17 cellular contexts compared by ENCODE assay signal in genomic region chr6:39402239-39402751, GRCh38.
A peak's percentile ranks its signal among the peaks of the same experiment; 100 is the strongest.
DNase-seq lines count a peak whose midpoint lies in the region; ATAC-seq and TF ChIP-seq lines count a peak whose summit lies in the region.
"Had no signal": no experiment of that assay in that cellular context is flagged by ENCODE, and none has a peak within 500 bp of the region (broad histone marks: within the 10 kb centered on the region; RNA-seq: fewer than 3 reads in every experiment).

No MANE protein-coding gene starts in this region.

- H3K36me3 ChIP-seq in BE2C, result no peaks in the 10 kb centered on the region
- H3K36me3 ChIP-seq: cardiac muscle cell, HAP-1, sigmoid colon had no signal

- DNase-seq in NCI-H2227 (lab: John Stamatoyannopoulos, UW; ENCODE audit: unreplicated experiment) (peak; percentile 59), fibroblast of gingiva (ENCODE audit: low read depth) (peak; percentile 77), nucleus accumbens (lab: John Stamatoyannopoulos, UW) (peak in 30 of 56 donors; percentile 11 to 75 (median 44)), BE2C (no peak), T-helper 9 cell (no peak)
- DNase-seq: activated CD8-positive, alpha-beta T cell treated with anti-CD3 and anti-CD28 coated beads, Interleukin-2, amount 10 ng/mL, durations not matched to agents 7 days and 5 days; activated naive CD8-positive, alpha-beta T cell treated with anti-CD3 and anti-CD28 coated beads, Interleukin-2, amount 50 U/mL, for 24 hours; DMS 273 treated with DMSO at 0.1 percent for 48 hours; NCI-H1105; NCI-H2171; NK-92 treated with Interleukin-12 subunit alpha and Interleukin-12 subunit beta, amount 100 ng/mL, for 24 hours; sigmoid colon; stimulated activated CD4-positive, alpha-beta T cell treated with anti-CD3 and anti-CD28 coated beads, Interleukin-1b, Interleukin-23, amount 100 ng/mL, for 48 hours had no signal

- H3K9me3 ChIP-seq in BE2C, result no peaks in the 10 kb centered on the region
- H3K9me3 ChIP-seq: HAP-1, sigmoid colon had no signal

- no peaks in the 10 kb centered on the region for H3K4me1 ChIP-seq in BE2C
- H3K4me1 ChIP-seq: HAP-1, sigmoid colon had no signal

- H3K27me3 ChIP-seq in BE2C, result no peaks in the 10 kb centered on the region; the same call in 1 of the 2 replicates
- H3K27me3 ChIP-seq: cardiac muscle cell, sigmoid colon had no signal

- no peak for TF ChIP-seq CTCF in BE2C (IDR thresholded peaks at IDR 0.05; ENCODE audit: low read depth, low read length)

- no peak overlapping the region for H3K4me3 ChIP-seq in BE2C (ENCODE audit: low read depth, low read length)
- H3K4me3 ChIP-seq: cardiac muscle cell, HAP-1, sigmoid colon had no signal

- ATAC-seq in HG03520 (IDR thresholded peaks at IDR 0.05; ENCODE audit: unreplicated experiment) (no peak), HG02981 (IDR thresholded peaks at IDR 0.05; ENCODE audit: unreplicated experiment) (no peak)
- ATAC-seq: activated CD8-positive, alpha-beta T cell treated with anti-CD3 and anti-CD28 coated beads, Interleukin-2, amount 10 ng/mL, durations not matched to agents 7 days and 5 days; activated naive CD8-positive, alpha-beta T cell treated with anti-CD3 and anti-CD28 coated beads, Interleukin-2, amount 50 U/mL, for 24 hours had no signal

Comparison
In these comparisons a context has a peak if more than half of its experiments do, and no peak if none do; other contexts are left out.
1. DNase-seq: peak in NCI-H2227 (single experiment), fibroblast of gingiva (single experiment) and nucleus accumbens (30 of 56); none in BE2C (single experiment) and T-helper 9 cell (single experiment).